Comparison of ENCODE assay signal across 12 cellular contexts in the genomic region with DNA sequence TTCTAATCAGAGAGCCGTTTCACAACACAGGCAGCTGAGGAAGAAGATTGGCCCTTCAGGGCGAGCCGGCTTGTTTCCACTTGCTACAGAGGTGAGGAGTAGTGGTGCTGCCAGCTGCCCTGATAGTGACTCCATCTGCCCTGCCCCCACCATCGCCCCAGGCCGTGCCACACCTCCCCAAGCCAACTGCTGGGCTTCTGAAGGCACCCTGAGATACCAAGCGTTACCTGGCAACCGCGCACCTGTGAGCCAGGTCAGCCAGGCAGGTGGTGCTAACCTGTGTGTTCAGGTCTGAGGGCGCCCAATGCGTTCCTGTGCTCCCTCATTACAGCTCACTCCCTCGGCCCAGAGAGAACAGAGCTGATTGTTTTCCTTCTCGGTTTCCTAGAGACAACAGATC.
DNase-seq lines count a peak whose midpoint lies in the region; ATAC-seq and TF ChIP-seq lines count a peak whose summit lies in the region.
"Had no signal": no experiment of that assay in that cellular context is flagged by ENCODE, and none has a peak within 500 bp of the region (broad histone marks: within the 10 kb centered on the region; RNA-seq: fewer than 3 reads in every experiment).

No MANE protein-coding gene starts in this region.

- no peak overlapping the region for H3K27ac Mint-ChIP-seq in stimulated activated effector memory CD8-positive, alpha-beta T cell treated with anti-CD3 and anti-CD28 coated beads, Interleukin-12 subunit alpha, Interleukin-12 subunit beta, amount 100 ng/mL, for 72 hours
- H3K27ac Mint-ChIP-seq: activated CD8-positive, alpha-beta T cell treated with anti-CD3 and anti-CD28 coated beads, Interleukin-2, amount 10 ng/mL, durations not matched to agents 7 days and 5 days had no signal

- TF ChIP-seq CTCF in GM13976 (IDR thresholded peaks at IDR 0.05; ENCODE audit: borderline replicate concordance, control extremely low read depth, extremely low read depth, insufficient read depth, missing control alignments) = no peak

- in situ Hi-C loops in GM13976 (cut with MboI; ENCODE audit: low sequenced_read_pairs, unreplicated experiment) = no loop called here

- no peaks in the 10 kb centered on the region for H3K4me1 Mint-ChIP-seq in stimulated activated effector memory CD8-positive, alpha-beta T cell treated with anti-CD3 and anti-CD28 coated beads, Interleukin-12 subunit alpha, Interleukin-12 subunit beta, amount 100 ng/mL, for 72 hours

- H3K36me3 Mint-ChIP-seq in stimulated activated effector memory CD8-positive, alpha-beta T cell treated with anti-CD3 and anti-CD28 coated beads, Interleukin-12 subunit alpha, Interleukin-12 subunit beta, amount 100 ng/mL, for 72 hours = no peaks in the 10 kb centered on the region

- H3K9me3 Mint-ChIP-seq in stimulated activated effector memory CD8-positive, alpha-beta T cell treated with anti-CD3 and anti-CD28 coated beads, Interleukin-12 subunit alpha, Interleukin-12 subunit beta, amount 100 ng/mL, for 72 hours = peaks cover 13% of the 10 kb centered on the region

- no peak overlapping the region for H3K27ac ChIP-seq in epithelial cell of prostate
- H3K27ac ChIP-seq: dorsolateral prefrontal cortex, HL-60 had no signal

- no peak overlapping the region for H3K4me3 Mint-ChIP-seq in stimulated activated effector memory CD8-positive, alpha-beta T cell treated with anti-CD3 and anti-CD28 coated beads, Interleukin-12 subunit alpha, Interleukin-12 subunit beta, amount 100 ng/mL, for 72 hours
- H3K4me3 Mint-ChIP-seq: activated CD8-positive, alpha-beta T cell treated with anti-CD3 and anti-CD28 coated beads, Interleukin-2, amount 10 ng/mL, durations not matched to agents 7 days and 5 days had no signal

- ATAC-seq in stimulated activated effector memory CD8-positive, alpha-beta T cell treated with anti-CD3 and anti-CD28 coated beads, Interleukin-12 subunit alpha, Interleukin-12 subunit beta, amount 100 ng/mL, for 72 hours = peak; percentile 16
- no peak for ATAC-seq in HG02678 (IDR thresholded peaks at IDR 0.05; ENCODE audit: unreplicated experiment)
- no peak for ATAC-seq in GM21717 (IDR thresholded peaks at IDR 0.05; ENCODE audit: unreplicated experiment)
- no peak for ATAC-seq in GM19463 (IDR thresholded peaks at IDR 0.05; ENCODE audit: unreplicated experiment)
- ATAC-seq: activated CD8-positive, alpha-beta T cell treated with anti-CD3 and anti-CD28 coated beads, Interleukin-2, amount 10 ng/mL, durations not matched to agents 7 days and 5 days; GM12878 had no signal

- DNase-seq in NCI-H1417 (lab: John Stamatoyannopoulos, UW) = peak; percentile 95 to 99 (median 97)
- peak; percentile 92 for DNase-seq in NCI-H345 treated with DMSO at 0.1 percent for 48 hours (lab: John Stamatoyannopoulos, UW; ENCODE audit: unreplicated experiment)
- peak; percentile 96 for DNase-seq in epithelial cell of prostate (ENCODE audit: low read depth, low spot score)
- DNase-seq in stimulated activated effector memory CD8-positive, alpha-beta T cell treated with anti-CD3 and anti-CD28 coated beads, Interleukin-12 subunit alpha, Interleukin-12 subunit beta, amount 100 ng/mL, for 72 hours (ENCODE audit: low spot score in 2 of 2) = no peak
- no peak for DNase-seq in GM13976 (ENCODE audit: low spot score)
- DNase-seq: activated CD8-positive, alpha-beta T cell treated with anti-CD3 and anti-CD28 coated beads, Interleukin-2, amount 10 ng/mL, durations not matched to agents 7 days and 5 days; dorsolateral prefrontal cortex had no signal

Comparison
In these comparisons a context has a peak if more than half of its experiments do, and no peak if none do; other contexts are left out.
1. DNase-seq: peak in NCI-H1417 (3 of 3), NCI-H345 treated with DMSO at 0.1 percent for 48 hours (single experiment) and epithelial cell of prostate (single experiment); none in stimulated activated effector memory CD8-positive, alpha-beta T cell treated with anti-CD3 and anti-CD28 coated beads, Interleukin-12 subunit alpha, Interleukin-12 subunit beta, amount 100 ng/mL, for 72 hours (0 of 2) and GM13976 (single experiment).